18 cellular contexts compared by ENCODE assay signal in genomic region chr20:11304811-11305210, GRCh38.
DNase-seq lines count a peak whose midpoint lies in the region; ATAC-seq, FAIRE-seq and TF ChIP-seq lines count a peak whose summit lies in the region.
"Had no signal": no experiment of that assay in that cellular context is flagged by ENCODE, and none has a peak within 500 bp of the region (broad histone marks: within the 10 kb centered on the region; RNA-seq: fewer than 3 reads in every experiment).

No MANE protein-coding gene starts in this region.

- H2AFZ ChIP-seq in KMS-11 (ENCODE audit: low read depth) (no peak overlapping the region), keratinocyte (ENCODE audit: control insufficient read depth, low read length) (no peak overlapping the region)

- no peaks in the 10 kb centered on the region for H3K36me3 ChIP-seq in KMS-11 (ENCODE audit: insufficient read depth)
- H3K36me3 ChIP-seq in keratinocyte (ENCODE audit: control insufficient read depth in 2 of 2, extremely low read depth in 1 of 2, insufficient read depth in 2 of 2, low read length in 2 of 2) = no peaks in the 10 kb centered on the region
- H3K36me3 ChIP-seq: BE2C had no signal

- H3K4me1 ChIP-seq in A549 (no peaks in the 10 kb centered on the region), KMS-11 (ENCODE audit: low read depth, poor library complexity, severe bottlenecking) (peaks cover 9% of the 10 kb centered on the region), keratinocyte (ENCODE audit: control insufficient read depth, extremely low read depth, insufficient read depth, low read length) (peaks cover 29% of the 10 kb centered on the region)
- H3K4me1 ChIP-seq: BE2C had no signal

- POLR2A ChIA-PET in A549 (lab: Yijun Ruan, JAX) = no interaction called here

- no peak for ATAC-seq in A549
- ATAC-seq: HepG2 had no signal

- no peak for TF ChIP-seq RAD21 in A549 (conservative IDR thresholded peaks at IDR 0.05 in 1 of 2, IDR thresholded peaks at IDR 0.05 in 1 of 2)

- no peak overlapping the region for H3K27ac ChIP-seq in A549
- no peak overlapping the region; the same call in 1 of the 2 replicates for H3K27ac ChIP-seq in KMS-11
- peak overlapping the region; percentile 35 for H3K27ac ChIP-seq in epithelial cell of prostate
- H3K27ac ChIP-seq in keratinocyte (ENCODE audit: control insufficient read depth, insufficient read depth, low read length) = peak overlapping the region; percentile 37

- no peak for TF ChIP-seq EP300 in A549 (IDR thresholded peaks at IDR 0.05)

- H3K27me3 ChIP-seq in KMS-11 (ENCODE audit: insufficient read depth, low read depth) (no peaks in the 10 kb centered on the region), keratinocyte (ENCODE audit: control insufficient read depth, extremely low read depth, insufficient read depth, low read length) (no peaks in the 10 kb centered on the region)
- H3K27me3 ChIP-seq: BE2C had no signal

- H3K9ac ChIP-seq in KMS-11 = no peak overlapping the region
- H3K9ac ChIP-seq in keratinocyte (ENCODE audit: control insufficient read depth, extremely low read depth, insufficient read depth, low read length) = no peak overlapping the region

- WGBS in A549 (ENCODE audit: missing lambda C conversion rate) = 61% methylated on average over 3 of the region's 3 CpGs

- no peaks in the 10 kb centered on the region for H3K79me2 ChIP-seq in KMS-11 (ENCODE audit: insufficient read depth, low read depth)
- no peaks in the 10 kb centered on the region for H3K79me2 ChIP-seq in keratinocyte (ENCODE audit: control insufficient read depth, insufficient read depth, low read length)

- H3K4me3 ChIP-seq in A549 (no peak overlapping the region), KMS-11 (IDR thresholded peaks at IDR 0.05; ENCODE audit: insufficient read depth, low read depth, low read length) (no peak overlapping the region), keratinocyte (ENCODE audit: control insufficient read depth in 2 of 3, extremely low read depth in 1 of 3, insufficient read depth in 2 of 3, low read depth in 1 of 3, low read length in 3 of 3) (no peak overlapping the region)

- CTCF ChIA-PET in A549 (lab: Yijun Ruan, JAX) = interaction anchor here (1.1 kb wide), 2 partner anchors 17 to 239 kb away, joined by 3 to 5 read pairs; no protein-coding TSS in a partner anchor

- FAIRE-seq in A549 (lab: Jason Lieb, UNC) (peak; percentile 77), keratinocyte (lab: Jason Lieb, UNC) (no peak)
- FAIRE-seq: D721Med, G401.6, HepG2 had no signal

- H3K9me1 ChIP-seq in keratinocyte (ENCODE audit: control insufficient read depth, extremely low read depth, insufficient read depth, low read length) = no peaks in the 10 kb centered on the region

- dilution Hi-C loops in keratinocyte (cut with MboI; ENCODE audit: extremely low pct_ligation_motif_present, low sequenced_read_pairs) = no loop called here

- H3K9me3 ChIP-seq in A549 = no peaks in the 10 kb centered on the region
- no peaks in the 10 kb centered on the region for H3K9me3 ChIP-seq in keratinocyte (ENCODE audit: control insufficient read depth, low read depth, low read length)
- H3K9me3 ChIP-seq: BE2C had no signal

- TF ChIP-seq CTCF in A549 (IDR thresholded peaks at IDR 0.05) (no peak), KMS-11 (conservative IDR thresholded peaks at IDR 0.05; ENCODE audit: low read depth, low read length) (no peak), keratinocyte (optimal IDR thresholded peaks at IDR 0.05 in 1 of 3, IDR thresholded peaks at IDR 0.05 in 1 of 3, conservative IDR thresholded peaks at IDR 0.05 in 1 of 3; ENCODE audit: extremely low read depth in 1 of 3, insufficient read depth in 2 of 3, low read length in 3 of 3) (no peak)

- 0 out of 3 replicates have a peak overlapping the region, but pooled peaks have one; percentile 9 for H3K4me2 ChIP-seq in A549
- H3K4me2 ChIP-seq in KMS-11 = 0 out of 2 replicates have a peak overlapping the region, but pooled peaks have one; percentile 21
- peak overlapping the region; percentile 51 for H3K4me2 ChIP-seq in keratinocyte (ENCODE audit: control insufficient read depth, extremely low read depth, insufficient read depth, low read depth, low read length)

- H4K20me1 ChIP-seq in KMS-11 (ENCODE audit: insufficient read depth) (no peaks in the 10 kb centered on the region), keratinocyte (ENCODE audit: control insufficient read depth, extremely low read depth, insufficient read depth, low read length) (no peaks in the 10 kb centered on the region)

- no peak for DNase-seq in A549 (ENCODE audit: low read depth in 1 of 2, low spot score in 1 of 2)
- DNase-seq in epithelial cell of prostate (ENCODE audit: low read depth, low spot score) = no peak
- DNase-seq in keratinocyte (ENCODE audit: low read depth, low spot score) = no peak
- DNase-seq in pons (ENCODE audit: low spot score) = no peak
- no peak for DNase-seq in UCSD-AML1 (lab: John Stamatoyannopoulos, UW; ENCODE audit: unreplicated experiment)
- no peak for DNase-seq in NCI-H524 treated with DMSO at 0.1 percent for 48 hours (lab: John Stamatoyannopoulos, UW)
- DNase-seq in GDM1 (lab: John Stamatoyannopoulos, UW) = no peak
- DNase-seq: 8988T; ACHN; BE2C; C1 segment of cervical spinal cord; CD4-positive, CD25-positive, alpha-beta regulatory T cell; CD8-positive, alpha-beta memory T cell; COR-L47 had no signal

- TF ChIP-seq POLR2A in A549 (IDR thresholded peaks at IDR 0.05; ENCODE audit: low read length) = no peak

TF ChIP-seq in A549, 52 proteins besides CTCF, POLR2A, EP300 and RAD21:
- TF ChIP-seq BHLHE40 (IDR thresholded peaks at IDR 0.05; ENCODE audit: low read depth, low read length) = no peak
- no peak for TF ChIP-seq HOXA7 (CRISPR knock-in tag; IDR thresholded peaks at IDR 0.05)
- TF ChIP-seq PHF8 (IDR thresholded peaks at IDR 0.05; ENCODE audit: borderline replicate concordance, low read depth) = no peak
- TF ChIP-seq HDAC2 (IDR thresholded peaks at IDR 0.05) = no peak
- TF ChIP-seq SREBF2 (IDR thresholded peaks at IDR 0.05) = no peak
- no peak for TF ChIP-seq FOXS1 (CRISPR knock-in tag; IDR thresholded peaks at IDR 0.05)
- no peak for TF ChIP-seq NR3C1 (IDR thresholded peaks at IDR 0.05)
- TF ChIP-seq ZFP36 (IDR thresholded peaks at IDR 0.05; ENCODE audit: borderline replicate concordance, partially characterized antibody) = no peak
- TF ChIP-seq MYC (IDR thresholded peaks at IDR 0.05; ENCODE audit: borderline replicate concordance, low read length) = no peak
- no peak for TF ChIP-seq EHMT2 (IDR thresholded peaks at IDR 0.05; ENCODE audit: low read depth)
- no peak for TF ChIP-seq RCOR1 (IDR thresholded peaks at IDR 0.05; ENCODE audit: low read depth, low read length)
- no peak for TF ChIP-seq JUNB (IDR thresholded peaks at IDR 0.05)
- TF ChIP-seq CEBPB (IDR thresholded peaks at IDR 0.05) = no peak
- no peak for TF ChIP-seq HOXB5 (CRISPR knock-in tag; IDR thresholded peaks at IDR 0.05)
- no peak for TF ChIP-seq FOSL2 (IDR thresholded peaks at IDR 0.05)
- TF ChIP-seq FOSL2 (CRISPR knock-in tag; IDR thresholded peaks at IDR 0.05) = no peak

Comparison
In these comparisons a context has a peak if more than half of its experiments do, and no peak if none do; other contexts are left out.
1. H3K27ac ChIP-seq: peak in epithelial cell of prostate (single experiment) and keratinocyte (single experiment); none in A549 (0 of 2) and KMS-11 (single experiment).
2. Peak in every context shown above with its lines, with median percentiles within 50 percentile points of each other: H3K4me2 ChIP-seq.